23 cellular contexts compared by ENCODE assay signal in the genomic region with DNA sequence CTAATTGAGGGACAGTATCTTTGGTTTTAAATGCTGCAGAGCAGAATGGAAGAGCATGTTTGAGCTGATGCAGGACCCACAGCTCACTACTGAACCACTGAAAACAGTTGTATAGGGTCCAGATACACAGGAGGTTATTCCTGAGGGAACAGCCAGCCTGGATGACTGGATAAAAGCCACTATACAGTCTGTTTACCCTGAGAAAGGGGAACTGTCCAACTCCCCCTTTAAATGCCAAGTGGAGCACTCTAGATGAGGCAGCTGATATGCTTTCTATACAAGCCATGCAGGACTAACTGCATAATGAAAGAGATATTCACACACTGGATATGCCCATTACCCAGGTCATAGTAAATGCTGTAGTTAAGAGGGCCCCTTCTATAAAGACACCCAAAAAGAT.
A peak's percentile ranks its signal among the peaks of the same experiment; 100 is the strongest.
DNase-seq lines count a peak whose midpoint lies in the region; ATAC-seq, FAIRE-seq and TF ChIP-seq lines count a peak whose summit lies in the region.
"Had no signal": no experiment of that assay in that cellular context is flagged by ENCODE, and none has a peak within 500 bp of the region (broad histone marks: within the 10 kb centered on the region; RNA-seq: fewer than 3 reads in every experiment).

No MANE protein-coding gene starts in this region.

- H3K27ac ChIP-seq in K562 (ENCODE audit: extremely low read depth, low read depth, low read length) (no peak overlapping the region), mesenchymal stem cell (ENCODE audit: low read length, poor library complexity, severe bottlenecking) (peak overlapping the region; percentile 39), heart right ventricle (no peak overlapping the region)
- H3K27ac ChIP-seq: BLaER1 treated with 17β-estradiol and CSF1 and Interleukin-3, amounts not matched to agents 10 nM and 100 nM; C4-2B had no signal

- no peak for TF ChIP-seq CTCF in K562 (IDR thresholded peaks at IDR 0.05 in 2 of 3, conservative IDR thresholded peaks at IDR 0.05 in 1 of 3; ENCODE audit: insufficient read depth in 2 of 3, low read depth in 1 of 3, low read length in 3 of 3)
- no peak for TF ChIP-seq CTCF in heart right ventricle (IDR thresholded peaks at IDR 0.05)

- CTCF ChIA-PET in K562 (lab: Yijun Ruan, JAX; ENCODE audit: low intra/inter-chr PET ratio) = no interaction called here

- H3K9me3 ChIP-seq in K562 (replicated peaks; ENCODE audit: control insufficient read depth, insufficient read depth, low read depth, low read length) = no peaks in the 10 kb centered on the region
- no peaks in the 10 kb centered on the region for H3K9me3 ChIP-seq in mesenchymal stem cell (ENCODE audit: control insufficient read depth, low read length)
- no peaks in the 10 kb centered on the region for H3K9me3 ChIP-seq in heart right ventricle

- no peak overlapping the region for H3K4me3 ChIP-seq in K562
- no peak overlapping the region for H3K4me3 ChIP-seq in mesenchymal stem cell (ENCODE audit: insufficient read depth in 1 of 2, low read depth in 1 of 2, low read length in 2 of 2)
- no peak overlapping the region for H3K4me3 ChIP-seq in heart right ventricle
- H3K4me3 ChIP-seq: BLaER1 treated with 17β-estradiol and CSF1 and Interleukin-3, amounts not matched to agents 10 nM and 100 nM; GM12878 had no signal

- ATAC-seq in K562 (no peak), heart right ventricle (no peak), HG03175 (IDR thresholded peaks at IDR 0.05; ENCODE audit: unreplicated experiment) (no peak)
- ATAC-seq: CD8-positive, alpha-beta T cell; GM12878 had no signal

- BruUV-seq in K562 (replicated peaks; lab: Mats Ljungman, UMichigan) = no TSS peak

- H2AFZ ChIP-seq in K562 (ENCODE audit: low read depth, low read length) = no peak overlapping the region
- no peak overlapping the region for H2AFZ ChIP-seq in mesenchymal stem cell (ENCODE audit: low read depth, low read length)

- H3K36me3 ChIP-seq in K562 (ENCODE audit: control insufficient read depth, insufficient read depth, low read length) = no peaks in the 10 kb centered on the region
- no peaks in the 10 kb centered on the region for H3K36me3 ChIP-seq in mesenchymal stem cell (ENCODE audit: control insufficient read depth in 1 of 2, insufficient read depth in 2 of 2, low read depth in 1 of 2, low read length in 2 of 2)
- no peaks in the 10 kb centered on the region for H3K36me3 ChIP-seq in heart right ventricle
- H3K36me3 ChIP-seq: BLaER1 treated with 17β-estradiol and CSF1 and Interleukin-3, amounts not matched to agents 10 nM and 100 nM had no signal

- no peak for TF ChIP-seq EP300 in K562 (IDR thresholded peaks at IDR 0.05; ENCODE audit: low read length)

- no peaks in the 10 kb centered on the region for H4K20me1 ChIP-seq in K562 (replicated peaks; ENCODE audit: control insufficient read depth, insufficient read depth, low read length)
- H4K20me1 ChIP-seq: BLaER1 treated with 17β-estradiol and CSF1 and Interleukin-3, amounts not matched to agents 10 nM and 100 nM had no signal

- H3K79me2 ChIP-seq in K562 (ENCODE audit: control insufficient read depth, insufficient read depth, low read length) = no peaks in the 10 kb centered on the region

- peak; percentile 61 for DNase-seq in OCI-M1 (lab: John Stamatoyannopoulos, UW)
- DNase-seq in K562 (ENCODE audit: extremely low read depth in 1 of 4, low spot score in 3 of 4) = no peak
- no peak for DNase-seq in mesenchymal stem cell
- no peak for DNase-seq in heart right ventricle
- no peak for DNase-seq in ecto neural progenitor cell (ENCODE audit: low spot score)
- DNase-seq: 8988T; AML-193; CD4-positive, alpha-beta T cell; CD8-positive, alpha-beta T cell; DMS 273 treated with DMSO at 0.1 percent for 48 hours; DMS153; DMS53; DMS79; DND-41; EL; GDM1 had no signal

- H4K8ac ChIP-seq in mesenchymal stem cell (ENCODE audit: low read length) = no peak overlapping the region

- no peak for FAIRE-seq in K562 (lab: Jason Lieb, UNC)
- FAIRE-seq: A204.1, GM12878, GM12892, GM18507 had no signal

- no peak overlapping the region for H3K14ac ChIP-seq in mesenchymal stem cell (ENCODE audit: low read length in 2 of 2)

- no peak overlapping the region for H3K18ac ChIP-seq in mesenchymal stem cell (ENCODE audit: low read depth in 1 of 2, low read length in 2 of 2)

- peaks cover 0 to 3% of the 10 kb centered on the region in 2 experiments; a peak in 2 of 5 replicates for H3K4me1 ChIP-seq in K562 (replicated peaks in 1 of 2; ENCODE audit: control insufficient read depth in 2 of 2, insufficient read depth in 2 of 2, low read length in 2 of 2)
- peaks cover 5% of the 10 kb centered on the region for H3K4me1 ChIP-seq in mesenchymal stem cell (ENCODE audit: control insufficient read depth, insufficient read depth, low read depth, low read length)
- no peaks in the 10 kb centered on the region for H3K4me1 ChIP-seq in heart right ventricle

- intact Hi-C loops in K562 (cut with micrococcal nuclease) (no loop called here), heart right ventricle (cut with DNase I) (loop anchor here in 1 of 10 donors (10.0 kb wide), 1 partner anchor 117 kb away; no protein-coding TSS in a partner anchor)

- no peak overlapping the region for H2BK5ac ChIP-seq in mesenchymal stem cell (ENCODE audit: low read depth, low read length, poor library complexity, severe bottlenecking)

- in situ Hi-C loops in K562 (cut with MboI) = loop anchor here (10.0 kb wide), 1 partner anchor 107 kb away; no protein-coding TSS in a partner anchor

- H4K91ac ChIP-seq in mesenchymal stem cell (ENCODE audit: low read length) = no peak overlapping the region

- no peaks in the 10 kb centered on the region for H3K9me1 ChIP-seq in K562 (ENCODE audit: control insufficient read depth, insufficient read depth, low read length)

- H3K9ac ChIP-seq in K562 (ENCODE audit: insufficient read depth in 1 of 2, low read depth in 2 of 2, low read length in 2 of 2) = no peak overlapping the region
- no peak overlapping the region for H3K9ac ChIP-seq in mesenchymal stem cell (ENCODE audit: low read length)
- H3K9ac ChIP-seq: BLaER1 treated with 17β-estradiol and CSF1 and Interleukin-3, amounts not matched to agents 10 nM and 100 nM had no signal

- no peak overlapping the region for H2BK15ac ChIP-seq in mesenchymal stem cell (ENCODE audit: low read depth, poor library complexity, severe bottlenecking)

- peak overlapping the region; percentile 72 for H2AK5ac ChIP-seq in mesenchymal stem cell (ENCODE audit: low read length, severe bottlenecking)

- TF ChIP-seq RAD21 in K562 (CRISPR knock-in tag; conservative IDR thresholded peaks at IDR 0.05 in 1 of 2, IDR thresholded peaks at IDR 0.05 in 1 of 2) = no peak

- no peak overlapping the region for H3K4ac ChIP-seq in mesenchymal stem cell (ENCODE audit: low read depth in 1 of 2, low read length in 2 of 2)

- no peak overlapping the region for H3K4me2 ChIP-seq in K562 (ENCODE audit: insufficient read depth, low read length)
- H3K4me2 ChIP-seq in mesenchymal stem cell (ENCODE audit: low read length, poor library complexity, severe bottlenecking) = no peak overlapping the region

- no peak overlapping the region for H2BK12ac ChIP-seq in mesenchymal stem cell (ENCODE audit: low read length in 2 of 2)

- TF ChIP-seq POLR2A in K562 (conservative IDR thresholded peaks at IDR 0.05) = no peak

- H3K27me3 ChIP-seq in K562 (ENCODE audit: control insufficient read depth in 2 of 2, insufficient read depth in 2 of 2, low read length in 2 of 2) (no peaks in the 10 kb centered on the region), mesenchymal stem cell (ENCODE audit: control insufficient read depth in 1 of 2, insufficient read depth in 1 of 2, low read length in 2 of 2) (no peaks in the 10 kb centered on the region), heart right ventricle (no peaks in the 10 kb centered on the region)
- H3K27me3 ChIP-seq: BLaER1 treated with 17β-estradiol and CSF1 and Interleukin-3, amounts not matched to agents 10 nM and 100 nM had no signal

- H3K79me1 ChIP-seq in mesenchymal stem cell (replicated peaks; ENCODE audit: low read length, poor library complexity, severe bottlenecking) = no peaks in the 10 kb centered on the region

- POLR2A ChIA-PET in K562 (lab: Yijun Ruan, JAX) = interaction anchor here (0.6 to 1.1 kb wide), 2 partner anchors 9 to 344 kb away, joined by 3 read pairs; no protein-coding TSS in a partner anchor

- no peak overlapping the region for H2BK120ac ChIP-seq in mesenchymal stem cell (ENCODE audit: low read depth, low read length)

- H3K23ac ChIP-seq in mesenchymal stem cell (ENCODE audit: low read length in 2 of 2) = no peak overlapping the region

TF ChIP-seq in K562, 482 proteins besides CTCF, POLR2A, EP300 and RAD21 (continues in another document):
- 0 out of 2 replicates have a peak, but pooled peaks have one; percentile 19 for TF ChIP-seq GATA2 (CRISPR knock-in tag; IDR thresholded peaks at IDR 0.05)
- TF ChIP-seq FOXP1 (CRISPR knock-in tag; IDR thresholded peaks at IDR 0.05) = no peak
- no peak for TF ChIP-seq FOXJ3 (CRISPR knock-in tag; IDR thresholded peaks at IDR 0.05)
- TF ChIP-seq NR2C2 (CRISPR knock-in tag; IDR thresholded peaks at IDR 0.05) = no peak
- no peak for TF ChIP-seq NR2C2 (tag; IDR thresholded peaks at IDR 0.05)
- TF ChIP-seq LARP7 (IDR thresholded peaks at IDR 0.05) = no peak
- TF ChIP-seq, protein P1, sequence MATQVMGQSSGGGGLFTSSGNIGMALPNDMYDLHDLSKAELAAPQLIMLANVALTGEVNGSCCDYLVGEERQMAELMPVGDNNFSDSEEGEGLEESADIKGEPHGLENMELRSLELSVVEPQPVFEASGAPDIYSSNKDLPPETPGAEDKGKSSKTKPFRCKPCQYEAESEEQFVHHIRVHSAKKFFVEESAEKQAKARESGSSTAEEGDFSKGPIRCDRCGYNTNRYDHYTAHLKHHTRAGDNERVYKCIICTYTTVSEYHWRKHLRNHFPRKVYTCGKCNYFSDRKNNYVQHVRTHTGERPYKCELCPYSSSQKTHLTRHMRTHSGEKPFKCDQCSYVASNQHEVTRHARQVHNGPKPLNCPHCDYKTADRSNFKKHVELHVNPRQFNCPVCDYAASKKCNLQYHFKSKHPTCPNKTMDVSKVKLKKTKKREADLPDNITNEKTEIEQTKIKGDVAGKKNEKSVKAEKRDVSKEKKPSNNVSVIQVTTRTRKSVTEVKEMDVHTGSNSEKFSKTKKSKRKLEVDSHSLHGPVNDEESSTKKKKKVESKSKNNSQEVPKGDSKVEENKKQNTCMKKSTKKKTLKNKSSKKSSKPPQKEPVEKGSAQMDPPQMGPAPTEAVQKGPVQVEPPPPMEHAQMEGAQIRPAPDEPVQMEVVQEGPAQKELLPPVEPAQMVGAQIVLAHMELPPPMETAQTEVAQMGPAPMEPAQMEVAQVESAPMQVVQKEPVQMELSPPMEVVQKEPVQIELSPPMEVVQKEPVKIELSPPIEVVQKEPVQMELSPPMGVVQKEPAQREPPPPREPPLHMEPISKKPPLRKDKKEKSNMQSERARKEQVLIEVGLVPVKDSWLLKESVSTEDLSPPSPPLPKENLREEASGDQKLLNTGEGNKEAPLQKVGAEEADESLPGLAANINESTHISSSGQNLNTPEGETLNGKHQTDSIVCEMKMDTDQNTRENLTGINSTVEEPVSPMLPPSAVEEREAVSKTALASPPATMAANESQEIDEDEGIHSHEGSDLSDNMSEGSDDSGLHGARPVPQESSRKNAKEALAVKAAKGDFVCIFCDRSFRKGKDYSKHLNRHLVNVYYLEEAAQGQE (CRISPR knock-in tag; IDR thresholded peaks at IDR 0.05; ENCODE audit: low read depth) = no peak
